ENCODE assay signal across 1 cellular context in the genomic region with DNA sequence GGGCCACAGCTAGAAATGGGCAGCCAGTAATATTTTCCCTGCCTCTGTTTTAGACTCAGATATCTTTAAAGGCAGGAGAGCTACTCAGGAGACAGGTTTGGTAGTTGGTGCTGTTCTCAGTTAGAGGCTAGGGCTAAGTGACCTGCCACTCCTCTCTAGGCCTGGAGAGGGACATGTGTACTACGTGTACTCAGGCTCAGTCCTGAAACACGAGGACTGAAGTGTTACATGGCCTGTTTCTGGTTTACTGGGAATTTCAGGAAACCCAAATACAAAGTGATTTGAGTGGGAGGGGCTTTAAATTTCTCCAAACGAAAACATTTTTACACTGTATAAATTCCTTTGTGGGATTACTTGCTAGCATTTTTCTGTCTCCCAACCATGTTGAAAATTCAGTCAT.
TF ChIP-seq lines count a peak whose summit lies in the region.

No MANE protein-coding gene starts in this region.

TF ChIP-seq in GM23338, 12 proteins besides CTCF, POLR2A, EP300 and RAD21 (continued from another document):
- TF ChIP-seq, protein P1, sequence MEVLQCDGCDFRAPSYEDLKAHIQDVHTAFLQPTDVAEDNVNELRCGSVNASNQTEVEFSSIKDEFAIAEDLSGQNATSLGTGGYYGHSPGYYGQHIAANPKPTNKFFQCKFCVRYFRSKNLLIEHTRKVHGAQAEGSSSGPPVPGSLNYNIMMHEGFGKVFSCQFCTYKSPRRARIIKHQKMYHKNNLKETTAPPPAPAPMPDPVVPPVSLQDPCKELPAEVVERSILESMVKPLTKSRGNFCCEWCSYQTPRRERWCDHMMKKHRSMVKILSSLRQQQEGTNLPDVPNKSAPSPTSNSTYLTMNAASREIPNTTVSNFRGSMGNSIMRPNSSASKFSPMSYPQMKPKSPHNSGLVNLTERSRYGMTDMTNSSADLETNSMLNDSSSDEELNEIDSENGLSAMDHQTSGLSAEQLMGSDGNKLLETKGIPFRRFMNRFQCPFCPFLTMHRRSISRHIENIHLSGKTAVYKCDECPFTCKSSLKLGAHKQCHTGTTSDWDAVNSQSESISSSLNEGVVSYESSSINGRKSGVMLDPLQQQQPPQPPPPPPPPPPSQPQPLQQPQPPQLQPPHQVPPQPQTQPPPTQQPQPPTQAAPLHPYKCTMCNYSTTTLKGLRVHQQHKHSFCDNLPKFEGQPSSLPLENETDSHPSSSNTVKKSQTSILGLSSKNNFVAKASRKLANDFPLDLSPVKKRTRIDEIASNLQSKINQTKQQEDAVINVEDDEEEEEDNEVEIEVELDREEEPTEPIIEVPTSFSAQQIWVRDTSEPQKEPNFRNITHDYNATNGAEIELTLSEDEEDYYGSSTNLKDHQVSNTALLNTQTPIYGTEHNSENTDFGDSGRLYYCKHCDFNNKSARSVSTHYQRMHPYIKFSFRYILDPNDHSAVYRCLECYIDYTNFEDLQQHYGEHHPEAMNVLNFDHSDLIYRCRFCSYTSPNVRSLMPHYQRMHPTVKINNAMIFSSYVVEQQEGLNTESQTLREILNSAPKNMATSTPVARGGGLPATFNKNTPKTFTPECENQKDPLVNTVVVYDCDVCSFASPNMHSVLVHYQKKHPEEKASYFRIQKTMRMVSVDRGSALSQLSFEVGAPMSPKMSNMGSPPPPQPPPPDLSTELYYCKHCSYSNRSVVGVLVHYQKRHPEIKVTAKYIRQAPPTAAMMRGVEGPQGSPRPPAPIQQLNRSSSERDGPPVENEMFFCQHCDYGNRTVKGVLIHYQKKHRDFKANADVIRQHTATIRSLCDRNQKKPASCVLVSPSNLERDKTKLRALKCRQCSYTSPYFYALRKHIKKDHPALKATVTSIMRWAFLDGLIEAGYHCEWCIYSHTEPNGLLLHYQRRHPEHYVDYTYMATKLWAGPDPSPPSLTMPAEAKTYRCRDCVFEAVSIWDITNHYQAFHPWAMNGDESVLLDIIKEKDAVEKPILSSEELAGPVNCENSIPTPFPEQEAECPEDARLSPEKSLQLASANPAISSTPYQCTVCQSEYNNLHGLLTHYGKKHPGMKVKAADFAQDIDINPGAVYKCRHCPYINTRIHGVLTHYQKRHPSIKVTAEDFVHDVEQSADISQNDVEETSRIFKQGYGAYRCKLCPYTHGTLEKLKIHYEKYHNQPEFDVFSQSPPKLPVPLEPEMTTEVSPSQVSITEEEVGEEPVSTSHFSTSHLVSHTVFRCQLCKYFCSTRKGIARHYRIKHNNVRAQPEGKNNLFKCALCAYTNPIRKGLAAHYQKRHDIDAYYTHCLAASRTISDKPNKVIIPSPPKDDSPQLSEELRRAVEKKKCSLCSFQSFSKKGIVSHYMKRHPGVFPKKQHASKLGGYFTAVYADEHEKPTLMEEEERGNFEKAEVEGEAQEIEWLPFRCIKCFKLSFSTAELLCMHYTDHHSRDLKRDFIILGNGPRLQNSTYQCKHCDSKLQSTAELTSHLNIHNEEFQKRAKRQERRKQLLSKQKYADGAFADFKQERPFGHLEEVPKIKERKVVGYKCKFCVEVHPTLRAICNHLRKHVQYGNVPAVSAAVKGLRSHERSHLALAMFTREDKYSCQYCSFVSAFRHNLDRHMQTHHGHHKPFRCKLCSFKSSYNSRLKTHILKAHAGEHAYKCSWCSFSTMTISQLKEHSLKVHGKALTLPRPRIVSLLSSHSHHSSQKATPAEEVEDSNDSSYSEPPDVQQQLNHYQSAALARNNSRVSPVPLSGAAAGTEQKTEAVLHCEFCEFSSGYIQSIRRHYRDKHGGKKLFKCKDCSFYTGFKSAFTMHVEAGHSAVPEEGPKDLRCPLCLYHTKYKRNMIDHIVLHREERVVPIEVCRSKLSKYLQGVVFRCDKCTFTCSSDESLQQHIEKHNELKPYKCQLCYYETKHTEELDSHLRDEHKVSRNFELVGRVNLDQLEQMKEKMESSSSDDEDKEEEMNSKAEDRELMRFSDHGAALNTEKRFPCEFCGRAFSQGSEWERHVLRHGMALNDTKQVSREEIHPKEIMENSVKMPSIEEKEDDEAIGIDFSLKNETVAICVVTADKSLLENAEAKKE (CRISPR knock-in tag; IDR thresholded peaks at IDR 0.05): no peak
- TF ChIP-seq STAT1 (IDR thresholded peaks at IDR 0.05; ENCODE audit: unreplicated experiment) (no peak), JUNB (IDR thresholded peaks at IDR 0.05; ENCODE audit: unreplicated experiment) (no peak), CREB1 (CRISPR knock-in tag; IDR thresholded peaks at IDR 0.05; ENCODE audit: low read depth) (no peak), POLR2AphosphoS5 (IDR thresholded peaks at IDR 0.05; ENCODE audit: low read depth) (no peak), ZNF331 (CRISPR knock-in tag; IDR thresholded peaks at IDR 0.05; ENCODE audit: low read depth) (no peak), NANOG (IDR thresholded peaks at IDR 0.05; ENCODE audit: borderline replicate concordance) (no peak), EZH2 (IDR thresholded peaks at IDR 0.05; ENCODE audit: low read depth, unreplicated experiment) (no peak)
- TF ChIP-seq, protein P2, sequence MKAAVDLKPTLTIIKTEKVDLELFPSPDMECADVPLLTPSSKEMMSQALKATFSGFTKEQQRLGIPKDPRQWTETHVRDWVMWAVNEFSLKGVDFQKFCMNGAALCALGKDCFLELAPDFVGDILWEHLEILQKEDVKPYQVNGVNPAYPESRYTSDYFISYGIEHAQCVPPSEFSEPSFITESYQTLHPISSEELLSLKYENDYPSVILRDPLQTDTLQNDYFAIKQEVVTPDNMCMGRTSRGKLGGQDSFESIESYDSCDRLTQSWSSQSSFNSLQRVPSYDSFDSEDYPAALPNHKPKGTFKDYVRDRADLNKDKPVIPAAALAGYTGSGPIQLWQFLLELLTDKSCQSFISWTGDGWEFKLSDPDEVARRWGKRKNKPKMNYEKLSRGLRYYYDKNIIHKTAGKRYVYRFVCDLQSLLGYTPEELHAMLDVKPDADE (IDR thresholded peaks at IDR 0.05): no peak
- TF ChIP-seq, protein P3, sequence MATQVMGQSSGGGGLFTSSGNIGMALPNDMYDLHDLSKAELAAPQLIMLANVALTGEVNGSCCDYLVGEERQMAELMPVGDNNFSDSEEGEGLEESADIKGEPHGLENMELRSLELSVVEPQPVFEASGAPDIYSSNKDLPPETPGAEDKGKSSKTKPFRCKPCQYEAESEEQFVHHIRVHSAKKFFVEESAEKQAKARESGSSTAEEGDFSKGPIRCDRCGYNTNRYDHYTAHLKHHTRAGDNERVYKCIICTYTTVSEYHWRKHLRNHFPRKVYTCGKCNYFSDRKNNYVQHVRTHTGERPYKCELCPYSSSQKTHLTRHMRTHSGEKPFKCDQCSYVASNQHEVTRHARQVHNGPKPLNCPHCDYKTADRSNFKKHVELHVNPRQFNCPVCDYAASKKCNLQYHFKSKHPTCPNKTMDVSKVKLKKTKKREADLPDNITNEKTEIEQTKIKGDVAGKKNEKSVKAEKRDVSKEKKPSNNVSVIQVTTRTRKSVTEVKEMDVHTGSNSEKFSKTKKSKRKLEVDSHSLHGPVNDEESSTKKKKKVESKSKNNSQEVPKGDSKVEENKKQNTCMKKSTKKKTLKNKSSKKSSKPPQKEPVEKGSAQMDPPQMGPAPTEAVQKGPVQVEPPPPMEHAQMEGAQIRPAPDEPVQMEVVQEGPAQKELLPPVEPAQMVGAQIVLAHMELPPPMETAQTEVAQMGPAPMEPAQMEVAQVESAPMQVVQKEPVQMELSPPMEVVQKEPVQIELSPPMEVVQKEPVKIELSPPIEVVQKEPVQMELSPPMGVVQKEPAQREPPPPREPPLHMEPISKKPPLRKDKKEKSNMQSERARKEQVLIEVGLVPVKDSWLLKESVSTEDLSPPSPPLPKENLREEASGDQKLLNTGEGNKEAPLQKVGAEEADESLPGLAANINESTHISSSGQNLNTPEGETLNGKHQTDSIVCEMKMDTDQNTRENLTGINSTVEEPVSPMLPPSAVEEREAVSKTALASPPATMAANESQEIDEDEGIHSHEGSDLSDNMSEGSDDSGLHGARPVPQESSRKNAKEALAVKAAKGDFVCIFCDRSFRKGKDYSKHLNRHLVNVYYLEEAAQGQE (IDR thresholded peaks at IDR 0.05; ENCODE audit: unreplicated experiment): no peak
